In the genomic region with DNA sequence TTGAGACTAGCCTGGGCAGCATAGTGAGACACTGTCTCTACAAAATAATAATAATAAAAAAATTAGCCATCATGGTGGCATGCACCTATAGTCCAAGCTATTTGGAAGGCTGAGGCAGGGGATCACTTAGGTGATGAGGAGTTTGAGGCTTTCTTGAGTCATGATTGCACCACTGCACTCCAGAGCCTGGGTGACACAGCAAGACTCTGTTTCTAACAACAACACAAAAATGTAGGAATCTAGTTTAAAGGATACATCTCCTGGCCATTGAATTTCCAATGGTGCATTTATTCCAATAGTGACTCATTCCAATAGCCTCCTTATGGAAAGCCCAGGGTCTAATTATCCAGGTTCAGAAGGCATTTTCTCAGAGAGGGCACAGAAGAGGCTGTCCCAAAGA, we compare ENCODE assay signal across 16 cellular contexts. TPM values are rescaled to one million over a fixed set of nuclear protein-coding genes. Genes with fewer than 3 reads are reported as not detected.
DNase-seq lines count a peak whose midpoint lies in the region; ATAC-seq, FAIRE-seq and TF ChIP-seq lines count a peak whose summit lies in the region.
"Had no signal": no experiment of that assay in that cellular context is flagged by ENCODE, and none has a peak within 500 bp of the region (broad histone marks: within the 10 kb centered on the region; RNA-seq: fewer than 3 reads in every experiment).

No MANE protein-coding gene starts in this region.

- H3K36me3 ChIP-seq in transverse colon: no peaks in the 10 kb centered on the region
- no peaks in the 10 kb centered on the region for H3K36me3 ChIP-seq in naive thymus-derived CD4-positive, alpha-beta T cell (ENCODE audit: control insufficient read depth in 2 of 3, insufficient read depth in 3 of 3, low read length in 3 of 3)

- H3K9me3 ChIP-seq in transverse colon: no peaks in the 10 kb centered on the region
- peaks cover 0 to 6% (median 0%) of the 10 kb centered on the region in 3 experiments for H3K9me3 ChIP-seq in naive thymus-derived CD4-positive, alpha-beta T cell (ENCODE audit: control insufficient read depth in 2 of 3, low read length in 3 of 3)

- H3K4me1 Mint-ChIP-seq in naive thymus-derived CD4-positive, alpha-beta T cell: peaks cover 0 to 2% (median 0%) of the 10 kb centered on the region in 7 donors
- H3K4me1 Mint-ChIP-seq: CD4-positive, CD25-positive, alpha-beta regulatory T cell had no signal

- peak; percentile 13 for DNase-seq in AG10803 (ENCODE audit: low read depth)
- DNase-seq in amniotic epithelial cell (ENCODE audit: low read depth): peak; percentile 20
- DNase-seq in epithelial cell of esophagus (ENCODE audit: low read depth): peak; percentile 9
- peak; percentile 16 for DNase-seq in iris pigment epithelial cell (ENCODE audit: low read depth)
- DNase-seq in erythroblast (lab: John Stamatoyannopoulos, UW): no peak
- no peak for DNase-seq in transverse colon
- no peak for DNase-seq in naive thymus-derived CD4-positive, alpha-beta T cell
- DNase-seq in D721Med (ENCODE audit: insufficient read length, low spot score): no peak
- DNase-seq: 8988T; CD4-positive, CD25-positive, alpha-beta regulatory T cell; DMS 273 treated with DMSO at 0.1 percent for 48 hours; H9 had no signal

- no peaks in the 10 kb centered on the region for H3K4me1 ChIP-seq in transverse colon
- no peaks in the 10 kb centered on the region for H3K4me1 ChIP-seq in naive thymus-derived CD4-positive, alpha-beta T cell (ENCODE audit: control insufficient read depth in 2 of 2, insufficient read depth in 2 of 2, low read length in 2 of 2)
- H3K4me1 ChIP-seq: BLaER1 treated with 17β-estradiol and CSF1 and Interleukin-3, amounts not matched to agents 10 nM and 100 nM had no signal

- H3K4me3 ChIP-seq in AG10803 (ENCODE audit: low read length): no peak overlapping the region
- H3K4me3 ChIP-seq in epithelial cell of esophagus (ENCODE audit: low read length): no peak overlapping the region
- no peak overlapping the region for H3K4me3 ChIP-seq in transverse colon
- H3K4me3 ChIP-seq in naive thymus-derived CD4-positive, alpha-beta T cell (ENCODE audit: low read length): no peak overlapping the region
- H3K4me3 ChIP-seq: BLaER1 treated with 17β-estradiol and CSF1 and Interleukin-3, amounts not matched to agents 10 nM and 100 nM; GM12878; GM23338 had no signal

- TF ChIP-seq POLR2A in erythroblast (IDR thresholded peaks at IDR 0.05; ENCODE audit: low read length): no peak
- no peak for TF ChIP-seq POLR2A in transverse colon (IDR thresholded peaks at IDR 0.05)

- peaks cover 0 to 8% (median 6%) of the 10 kb centered on the region in 5 donors for H3K36me3 Mint-ChIP-seq in naive thymus-derived CD4-positive, alpha-beta T cell
- H3K36me3 Mint-ChIP-seq: CD4-positive, CD25-positive, alpha-beta regulatory T cell had no signal

- TF ChIP-seq EP300 in transverse colon (IDR thresholded peaks at IDR 0.05; ENCODE audit: low read depth): no peak

- no peak for FAIRE-seq in D721Med (lab: Jason Lieb, UNC)
- FAIRE-seq: GM12878, GM18507 had no signal

- CTCF ChIA-PET in naive thymus-derived CD4-positive, alpha-beta T cell (lab: Charles Lee): no interaction called here

- H3K27me3 Mint-ChIP-seq in naive thymus-derived CD4-positive, alpha-beta T cell: peaks cover 0 to 4% (median 0%) of the 10 kb centered on the region in 5 donors
- H3K27me3 Mint-ChIP-seq: CD4-positive, CD25-positive, alpha-beta regulatory T cell had no signal

- ATAC-seq in naive thymus-derived CD4-positive, alpha-beta T cell: no peak
- ATAC-seq: GM12878, GM23338 had no signal

- no peak overlapping the region for H3K4me3 Mint-ChIP-seq in naive thymus-derived CD4-positive, alpha-beta T cell
- H3K4me3 Mint-ChIP-seq: CD4-positive, CD25-positive, alpha-beta regulatory T cell; GM23338; H9 had no signal

- H3K27ac ChIP-seq in transverse colon: no peak overlapping the region
- no peak overlapping the region for H3K27ac ChIP-seq in naive thymus-derived CD4-positive, alpha-beta T cell (ENCODE audit: low read depth, low read length)
- H3K27ac ChIP-seq: BLaER1 treated with 17β-estradiol and CSF1 and Interleukin-3, amounts not matched to agents 10 nM and 100 nM had no signal

- in situ Hi-C loops in transverse colon (cut with MboI; ENCODE audit: low pct_ligation_motif_present in 1 of 4, low pct_unique_long_range_greater_than_20kb in 1 of 4, low sequenced_read_pairs in 3 of 4): loop anchor here in 1 of 4 donors (25.0 kb wide), 1 partner anchor 156 kb away; the partner anchor contains the start of gene PYURF

- H3K27ac Mint-ChIP-seq in naive thymus-derived CD4-positive, alpha-beta T cell: no peak overlapping the region
- H3K27ac Mint-ChIP-seq: CD4-positive, CD25-positive, alpha-beta regulatory T cell; GM23338; H9 had no signal

- POLR2A ChIA-PET in naive thymus-derived CD4-positive, alpha-beta T cell (lab: Charles Lee): no interaction called here

- peaks cover 2 to 35% (median 9%) of the 10 kb centered on the region in 11 donors for H3K9me3 Mint-ChIP-seq in naive thymus-derived CD4-positive, alpha-beta T cell

- no peaks in the 10 kb centered on the region for H3K27me3 ChIP-seq in transverse colon
- no peaks in the 10 kb centered on the region for H3K27me3 ChIP-seq in naive thymus-derived CD4-positive, alpha-beta T cell (ENCODE audit: control insufficient read depth in 2 of 2, insufficient read depth in 2 of 2, low read length in 2 of 2)
- H3K27me3 ChIP-seq: BLaER1 treated with 17β-estradiol and CSF1 and Interleukin-3, amounts not matched to agents 10 nM and 100 nM had no signal

- intact Hi-C loops in transverse colon (cut with DNase I; ENCODE audit: low total_unique reads): no loop called here
- intact Hi-C loops in naive thymus-derived CD4-positive, alpha-beta T cell (cut with micrococcal nuclease): no loop called here

- TF ChIP-seq CTCF in AG10803 (conservative IDR thresholded peaks at IDR 0.05; ENCODE audit: low read length): no peak
- no peak for TF ChIP-seq CTCF in epithelial cell of esophagus (IDR thresholded peaks at IDR 0.05; ENCODE audit: insufficient read depth, low read depth, low read length, missing control alignments)
- TF ChIP-seq CTCF in transverse colon (IDR thresholded peaks at IDR 0.05): no peak
- no peak for TF ChIP-seq CTCF in D721Med (IDR thresholded peaks at IDR 0.05; ENCODE audit: insufficient read depth, missing control alignments)

RNA-seq across cellular contexts. Expression of gene HERC6, which starts 21.9 kb away (rescaled TPM):
- total RNA-seq in transverse colon: 10 to 100 TPM in 1 of 4 donors, 1 to 10 TPM in 3; 3.2 to 15.2 (median 5.8) TPM
- total RNA-seq in naive thymus-derived CD4-positive, alpha-beta T cell: 10 to 100 TPM; 12.6 to 43.5 (median 23.0) TPM
- polyA plus RNA-seq in naive thymus-derived CD4-positive, alpha-beta T cell: 10 to 100 TPM; 14.6 to 20.0 TPM

Comparison
In these comparisons a context has a peak if more than half of its experiments do, and no peak if none do; other contexts are left out.
1. DNase-seq: peak in AG10803 (single experiment), amniotic epithelial cell (single experiment), epithelial cell of esophagus (single experiment) and iris pigment epithelial cell (single experiment); none in erythroblast (0 of 2), transverse colon (single experiment), naive thymus-derived CD4-positive, alpha-beta T cell (0 of 9) and D721Med (single experiment).